ENCODE assay signal across 1 cellular context in genomic region chr20:49045440-49046086, GRCh38.
A peak's percentile ranks its signal among the peaks of the same experiment; 100 is the strongest.
TF ChIP-seq lines count a peak whose summit lies in the region.

No MANE protein-coding gene starts in this region.

TF ChIP-seq in HepG2, 621 proteins besides CTCF, POLR2A, EP300 and RAD21 (continued from another document):
- TF ChIP-seq KDM1A (CRISPR knock-in tag; IDR thresholded peaks at IDR 0.05), result 0 out of 2 replicates have a peak, but pooled peaks have one; percentile 15
- no peak for TF ChIP-seq ZNF574 (CRISPR knock-in tag; IDR thresholded peaks at IDR 0.05)
- TF ChIP-seq HMGXB3 (CRISPR knock-in tag; IDR thresholded peaks at IDR 0.05; ENCODE audit: borderline replicate concordance), result no peak; the same call in 1 of the 2 replicates
- TF ChIP-seq ETV5 (CRISPR knock-in tag; IDR thresholded peaks at IDR 0.05; ENCODE audit: borderline replicate concordance), result 0 out of 2 replicates have a peak, but pooled peaks have one; percentile 9
- 0 out of 2 replicates have a peak, but pooled peaks have one; percentile 16 for TF ChIP-seq CBFB (CRISPR knock-in tag; IDR thresholded peaks at IDR 0.05)
- TF ChIP-seq SNAPC5 (CRISPR knock-in tag; IDR thresholded peaks at IDR 0.05; ENCODE audit: borderline replicate concordance), result 0 out of 2 replicates have a peak, but pooled peaks have one; percentile 70
- TF ChIP-seq IRX3 (CRISPR knock-in tag; IDR thresholded peaks at IDR 0.05; ENCODE audit: borderline replicate concordance, low read depth), result peak; percentile 56; the same call in 1 of the 2 replicates
- TF ChIP-seq TAF1 (CRISPR knock-in tag; IDR thresholded peaks at IDR 0.05), result no peak
- TF ChIP-seq GRHL1 (CRISPR knock-in tag; conservative IDR thresholded peaks at IDR 0.05), result no peak
- peak; percentile 70; the same call in 1 of the 2 replicates for TF ChIP-seq ZNF34 (CRISPR knock-in tag; IDR thresholded peaks at IDR 0.05; ENCODE audit: borderline replicate concordance)
- no peak for TF ChIP-seq POLR2G (IDR thresholded peaks at IDR 0.05; ENCODE audit: low read depth, low read length)
- no peak for TF ChIP-seq ZNF253 (CRISPR knock-in tag; IDR thresholded peaks at IDR 0.05; ENCODE audit: borderline replicate concordance)
- TF ChIP-seq ZNF264 (CRISPR knock-in tag; IDR thresholded peaks at IDR 0.05), result no peak
- TF ChIP-seq GTF2F1 (IDR thresholded peaks at IDR 0.05; ENCODE audit: low read length), result no peak
- TF ChIP-seq GMEB2 (CRISPR knock-in tag; IDR thresholded peaks at IDR 0.05; ENCODE audit: low read depth), result no peak
- no peak for TF ChIP-seq TOPORS (CRISPR knock-in tag; IDR thresholded peaks at IDR 0.05)
- TF ChIP-seq IRF9 (CRISPR knock-in tag; IDR thresholded peaks at IDR 0.05; ENCODE audit: borderline replicate concordance), result no peak
- no peak for TF ChIP-seq ZNF367 (CRISPR knock-in tag; IDR thresholded peaks at IDR 0.05; ENCODE audit: borderline replicate concordance)
- peak; percentile 48; the same call in 1 of the 2 replicates for TF ChIP-seq ZNF513 (CRISPR knock-in tag; conservative IDR thresholded peaks at IDR 0.05)
- TF ChIP-seq ZNF768 (CRISPR knock-in tag; IDR thresholded peaks at IDR 0.05), result no peak
- TF ChIP-seq RCOR2 (CRISPR knock-in tag; IDR thresholded peaks at IDR 0.05), result no peak; the same call in 1 of the 2 replicates
- TF ChIP-seq ATF7-NPFF (CRISPR knock-in tag; IDR thresholded peaks at IDR 0.05; ENCODE audit: low read depth), result peak; percentile 39; the same call in 1 of the 2 replicates
- no peak for TF ChIP-seq IKZF5 (CRISPR knock-in tag; IDR thresholded peaks at IDR 0.05)
- TF ChIP-seq LBX2 (CRISPR knock-in tag; IDR thresholded peaks at IDR 0.05; ENCODE audit: borderline replicate concordance), result peak; percentile 78; the same call in 1 of the 2 replicates
- TF ChIP-seq ZNF609 (CRISPR knock-in tag; IDR thresholded peaks at IDR 0.05; ENCODE audit: borderline replicate concordance), result no peak
- no peak for TF ChIP-seq FOSL1 (CRISPR knock-in tag; IDR thresholded peaks at IDR 0.05; ENCODE audit: borderline replicate concordance)
- TF ChIP-seq ZMYM3 (CRISPR knock-in tag; IDR thresholded peaks at IDR 0.05), result peak; percentile 83
